In genomic region chr5:124633209-124633608, GRCh38 we compare ENCODE assay signal across 19 cellular contexts.
"Had no signal": no experiment of that assay in that cellular context is flagged by ENCODE, and none has a peak within 500 bp of the region (broad histone marks: within the 10 kb centered on the region; RNA-seq: fewer than 3 reads in every experiment).

No MANE protein-coding gene starts in this region.

- H3K4me3 ChIP-seq: colonic mucosa, mucosa of descending colon, right atrium auricular region, thoracic aorta, transverse colon had no signal

- H3K4me3 Mint-ChIP-seq: endodermal cell; naive thymus-derived CD8-positive, alpha-beta T cell; stimulated activated effector memory CD8-positive, alpha-beta T cell treated with anti-CD3 and anti-CD28 coated beads, Interleukin-12 subunit alpha, Interleukin-12 subunit beta, amount 100 ng/mL, for 72 hours; stimulated activated naive CD8-positive, alpha-beta T cell treated with anti-CD3 and anti-CD28 coated beads, Interleukin-15, Interleukin-2, amounts not matched to agents 100 ng/mL and 50 ng/mL, for 24 hours had no signal

- ATAC-seq: foreskin keratinocyte; mucosa of descending colon; naive thymus-derived CD8-positive, alpha-beta T cell; stimulated activated effector memory CD8-positive, alpha-beta T cell treated with anti-CD3 and anti-CD28 coated beads, Interleukin-12 subunit alpha, Interleukin-12 subunit beta, amount 100 ng/mL, for 72 hours had no signal

- H3K4me1 ChIP-seq: colonic mucosa had no signal

- FAIRE-seq: endothelial cell of umbilical vein, urothelium cell line had no signal

- DNase-seq: colonic mucosa; dermis blood vessel endothelial cell; effector CD4-positive, alpha-beta T cell; endodermal cell; erythroblast; foreskin keratinocyte; mammary epithelial cell; mucosa of descending colon; naive thymus-derived CD8-positive, alpha-beta T cell; posterior cingulate gyrus; stimulated activated CD4-positive, alpha-beta T cell treated with anti-CD3 and anti-CD28 coated beads, Interleukin-4, amount 100 ng/mL, for 1 hour; stimulated activated CD8-positive, alpha-beta memory T cell treated with anti-CD3 and anti-CD28 coated beads, Interleukin-4, amount 100 ng/mL, for 48 hours; transverse colon had no signal

- H3K9me3 ChIP-seq: colonic mucosa, mucosa of descending colon, right atrium auricular region, thoracic aorta, transverse colon had no signal

- H3K27me3 ChIP-seq: colonic mucosa, foreskin keratinocyte, right atrium auricular region, transverse colon had no signal

- H3K36me3 ChIP-seq: colonic mucosa, right atrium auricular region, thoracic aorta, transverse colon had no signal

- H3K9me3 Mint-ChIP-seq: endodermal cell; stimulated activated effector memory CD8-positive, alpha-beta T cell treated with anti-CD3 and anti-CD28 coated beads, Interleukin-12 subunit alpha, Interleukin-12 subunit beta, amount 100 ng/mL, for 72 hours; stimulated activated naive CD8-positive, alpha-beta T cell treated with anti-CD3 and anti-CD28 coated beads, Interleukin-15, Interleukin-2, amounts not matched to agents 100 ng/mL and 50 ng/mL, for 24 hours had no signal

- H3K27ac Mint-ChIP-seq: naive thymus-derived CD8-positive, alpha-beta T cell; stimulated activated effector memory CD8-positive, alpha-beta T cell treated with anti-CD3 and anti-CD28 coated beads, Interleukin-12 subunit alpha, Interleukin-12 subunit beta, amount 100 ng/mL, for 72 hours; stimulated activated naive CD8-positive, alpha-beta T cell treated with anti-CD3 and anti-CD28 coated beads, Interleukin-15, Interleukin-2, amounts not matched to agents 100 ng/mL and 50 ng/mL, for 24 hours had no signal

- H3K27ac ChIP-seq: colonic mucosa, foreskin keratinocyte, right atrium auricular region, thoracic aorta, transverse colon had no signal

- H3K36me3 Mint-ChIP-seq: naive thymus-derived CD8-positive, alpha-beta T cell; stimulated activated effector memory CD8-positive, alpha-beta T cell treated with anti-CD3 and anti-CD28 coated beads, Interleukin-12 subunit alpha, Interleukin-12 subunit beta, amount 100 ng/mL, for 72 hours had no signal

- H3K4me1 Mint-ChIP-seq: naive thymus-derived CD8-positive, alpha-beta T cell; stimulated activated effector memory CD8-positive, alpha-beta T cell treated with anti-CD3 and anti-CD28 coated beads, Interleukin-12 subunit alpha, Interleukin-12 subunit beta, amount 100 ng/mL, for 72 hours had no signal
